Comparison of ENCODE assay signal across 10 cellular contexts in the genomic region with DNA sequence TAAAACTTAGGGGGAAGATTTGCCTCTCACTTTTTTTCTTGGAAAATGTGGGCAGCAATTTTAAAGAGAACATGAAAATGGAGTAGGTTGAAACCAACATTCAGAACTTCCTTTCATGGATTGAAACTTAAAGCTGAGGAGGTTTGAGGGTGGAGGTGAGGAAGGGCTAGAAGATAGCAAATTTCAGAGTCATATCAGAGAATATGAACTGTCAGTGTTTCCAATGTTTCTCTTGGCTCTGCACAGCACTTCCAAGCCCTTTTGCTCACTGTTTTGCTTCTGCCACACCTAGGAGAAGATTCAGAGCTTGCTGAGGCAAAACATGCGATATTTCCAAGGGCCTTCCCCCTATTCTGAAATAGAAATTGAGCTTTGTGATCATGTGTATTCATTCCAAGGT.
DNase-seq lines count a peak whose midpoint lies in the region; ATAC-seq, FAIRE-seq and TF ChIP-seq lines count a peak whose summit lies in the region.
"Had no signal": no experiment of that assay in that cellular context is flagged by ENCODE, and none has a peak within 500 bp of the region (broad histone marks: within the 10 kb centered on the region; RNA-seq: fewer than 3 reads in every experiment).

No MANE protein-coding gene starts in this region.

- H3K9me3 ChIP-seq in PC-3 (ENCODE audit: low read length) (no peaks in the 10 kb centered on the region), left lung (no peaks in the 10 kb centered on the region), suprapubic skin (no peaks in the 10 kb centered on the region)

- H3K9ac ChIP-seq in PC-3 (ENCODE audit: low read length): no peak overlapping the region

- no TSS peak for BruUV-seq in PC-3 (replicated peaks; lab: Mats Ljungman, UMichigan)

- H3K4me1 Mint-ChIP-seq in naive thymus-derived CD8-positive, alpha-beta T cell: peaks cover 1 to 14% (median 11%) of the 10 kb centered on the region in 4 donors
- H3K4me1 Mint-ChIP-seq in CD14-positive monocyte: peaks cover 9% of the 10 kb centered on the region

- H3K36me3 ChIP-seq in PC-3 (ENCODE audit: low read depth, low read length) (peaks cover 4% of the 10 kb centered on the region), bronchial epithelial cell (ENCODE audit: control insufficient read depth, insufficient read depth, low read length) (peaks cover 10% of the 10 kb centered on the region), left lung (no peaks in the 10 kb centered on the region), suprapubic skin (no peaks in the 10 kb centered on the region)

- no peaks in the 10 kb centered on the region for H3F3A ChIP-seq in PC-3 (ENCODE audit: low read length, unreplicated experiment)

- no peaks in the 10 kb centered on the region for H3K9me2 ChIP-seq in PC-3 (replicated peaks; ENCODE audit: low read length)

- H3K36me3 Mint-ChIP-seq in naive thymus-derived CD8-positive, alpha-beta T cell: peaks cover 0 to 4% (median 4%) of the 10 kb centered on the region in 3 donors
- peaks cover 11 to 14% of the 10 kb centered on the region in 2 donors for H3K36me3 Mint-ChIP-seq in CD14-positive monocyte

- peak overlapping the region; percentile 87 for H3K4me2 ChIP-seq in PC-3 (ENCODE audit: low read length)

- TF ChIP-seq EP300 in suprapubic skin (IDR thresholded peaks at IDR 0.05): no peak

- no peak overlapping the region for H3K27ac Mint-ChIP-seq in naive thymus-derived CD8-positive, alpha-beta T cell
- H3K27ac Mint-ChIP-seq in CD14-positive monocyte: no peak overlapping the region

- H2AFZ ChIP-seq in PC-3 (ENCODE audit: low read length): no peak overlapping the region

- intact Hi-C loops in PC-3 (cut with micrococcal nuclease) (loop anchor here (2.0 to 5.0 kb wide), 4 partner anchors 40 to 139 kb away; no protein-coding TSS in a partner anchor), left lung (cut with DNase I) (no loop called here), CD14-positive monocyte (cut with micrococcal nuclease) (no loop called here)

- POLR2A ChIA-PET in PC-3 (lab: Charles Lee; ENCODE audit: unreplicated experiment): no interaction called here
- POLR2A ChIA-PET in naive thymus-derived CD8-positive, alpha-beta T cell (lab: Charles Lee): no interaction called here

- H3K27ac ChIP-seq in PC-3 (ENCODE audit: low read length) (peak overlapping the region; percentile 5), left lung (peak overlapping the region; percentile 94 to 99), suprapubic skin (peak overlapping the region; percentile 99)

- H3K9me3 Mint-ChIP-seq in naive thymus-derived CD8-positive, alpha-beta T cell: no peaks in the 10 kb centered on the region
- peaks cover 0 to 4% (median 2%) of the 10 kb centered on the region in 7 donors for H3K9me3 Mint-ChIP-seq in CD14-positive monocyte

- TF ChIP-seq POLR2A in suprapubic skin (IDR thresholded peaks at IDR 0.05): no peak

- H3K4me1 ChIP-seq in PC-3 (ENCODE audit: insufficient read depth, low read length): peaks cover 33% of the 10 kb centered on the region
- peaks cover 3 to 14% of the 10 kb centered on the region in 2 donors for H3K4me1 ChIP-seq in left lung
- H3K4me1 ChIP-seq in suprapubic skin: peaks cover 58% of the 10 kb centered on the region

- H4K20me1 ChIP-seq in PC-3 (ENCODE audit: low read length): no peaks in the 10 kb centered on the region

- H3K4me3 Mint-ChIP-seq in naive thymus-derived CD8-positive, alpha-beta T cell: peak overlapping the region in 1 of 10 donors; percentile 12
- peak overlapping the region in 1 of 2 donors; percentile 90 for H3K4me3 Mint-ChIP-seq in CD14-positive monocyte

- H3K27me3 Mint-ChIP-seq in naive thymus-derived CD8-positive, alpha-beta T cell: peaks cover 8 to 17% (median 15%) of the 10 kb centered on the region in 5 donors
- H3K27me3 Mint-ChIP-seq in CD14-positive monocyte (ENCODE audit: low read depth in 3 of 3): peaks cover 43 to 54% (median 46%) of the 10 kb centered on the region in 3 donors

- ATAC-seq in PC-3: no peak
- peak; percentile 22 for ATAC-seq in left lung
- no peak for ATAC-seq in naive thymus-derived CD8-positive, alpha-beta T cell

- TF ChIP-seq CTCF in PC-3 (conservative IDR thresholded peaks at IDR 0.05; ENCODE audit: low read depth, low read length): no peak
- no peak for TF ChIP-seq CTCF in bronchial epithelial cell (IDR thresholded peaks at IDR 0.05; ENCODE audit: insufficient read depth, low read length, severe bottlenecking)
- TF ChIP-seq CTCF in left lung (IDR thresholded peaks at IDR 0.05): no peak
- TF ChIP-seq CTCF in suprapubic skin (IDR thresholded peaks at IDR 0.05): no peak
- TF ChIP-seq CTCF in CD14-positive monocyte (IDR thresholded peaks at IDR 0.05): no peak

- no peak for FAIRE-seq in bronchial epithelial cell (lab: Jason Lieb, UNC)
- FAIRE-seq: GM19239 had no signal

- H3K4me3 ChIP-seq in PC-3 (ENCODE audit: low read length) (peak overlapping the region; percentile 87), bronchial epithelial cell (ENCODE audit: low read depth, low read length) (peak overlapping the region; percentile 79), left lung (peak overlapping the region; percentile 26 to 54), suprapubic skin (peak overlapping the region; percentile 83)

- H3K79me2 ChIP-seq in PC-3 (ENCODE audit: low read length): peaks cover 68% of the 10 kb centered on the region

- H3K27me3 ChIP-seq in PC-3 (ENCODE audit: low read length): no peaks in the 10 kb centered on the region
- no peaks in the 10 kb centered on the region for H3K27me3 ChIP-seq in bronchial epithelial cell (ENCODE audit: control insufficient read depth, insufficient read depth, low read length)
- H3K27me3 ChIP-seq in left lung: peaks cover 0 to 38% of the 10 kb centered on the region in 2 donors
- H3K27me3 ChIP-seq in suprapubic skin: no peaks in the 10 kb centered on the region

- CTCF ChIA-PET in PC-3 (lab: Charles Lee): no interaction called here

- DNase-seq in PC-3 (no peak), bronchial epithelial cell (ENCODE audit: low read depth) (no peak), left lung (no peak), suprapubic skin (ENCODE audit: low spot score in 2 of 2) (no peak), CD14-positive monocyte (ENCODE audit: low spot score) (no peak), iPS-NIHi11 (ENCODE audit: low spot score) (no peak)
- DNase-seq in naive thymus-derived CD8-positive, alpha-beta T cell: no peak
- no peak for DNase-seq in stimulated activated naive CD4-positive, alpha-beta T cell (lab: John Stamatoyannopoulos, UW)
- DNase-seq: activated CD4-positive, CD25-positive, alpha-beta regulatory T cell had no signal

- 23% methylated on average over 1 of the region's 1 CpG for WGBS in suprapubic skin

Comparison
In these comparisons a context has a peak if more than half of its experiments do, and no peak if none do; other contexts are left out.
1. H3K27ac ChIP-seq: peak in every context shown above with its lines; median percentile 99 in suprapubic skin; 96 in left lung; 5 in PC-3.